ENCODE assay signal across 1 cellular context in genomic region chr7:18294408-18294807, GRCh38.
TF ChIP-seq lines count a peak whose summit lies in the region.

No MANE protein-coding gene starts in this region.

TF ChIP-seq in GM23338, 12 proteins besides CTCF, POLR2A, EP300 and RAD21 (continued from another document):
- TF ChIP-seq ZNF462 (CRISPR knock-in tag; IDR thresholded peaks at IDR 0.05), result no peak
- no peak for TF ChIP-seq EZH2phosphoT487 (IDR thresholded peaks at IDR 0.05; ENCODE audit: unreplicated experiment)
- no peak for TF ChIP-seq POLR2AphosphoS5 (IDR thresholded peaks at IDR 0.05; ENCODE audit: low read depth)
- no peak for TF ChIP-seq NANOG (IDR thresholded peaks at IDR 0.05; ENCODE audit: borderline replicate concordance)
- TF ChIP-seq JUNB (IDR thresholded peaks at IDR 0.05; ENCODE audit: unreplicated experiment), result no peak
